In the genomic region with DNA sequence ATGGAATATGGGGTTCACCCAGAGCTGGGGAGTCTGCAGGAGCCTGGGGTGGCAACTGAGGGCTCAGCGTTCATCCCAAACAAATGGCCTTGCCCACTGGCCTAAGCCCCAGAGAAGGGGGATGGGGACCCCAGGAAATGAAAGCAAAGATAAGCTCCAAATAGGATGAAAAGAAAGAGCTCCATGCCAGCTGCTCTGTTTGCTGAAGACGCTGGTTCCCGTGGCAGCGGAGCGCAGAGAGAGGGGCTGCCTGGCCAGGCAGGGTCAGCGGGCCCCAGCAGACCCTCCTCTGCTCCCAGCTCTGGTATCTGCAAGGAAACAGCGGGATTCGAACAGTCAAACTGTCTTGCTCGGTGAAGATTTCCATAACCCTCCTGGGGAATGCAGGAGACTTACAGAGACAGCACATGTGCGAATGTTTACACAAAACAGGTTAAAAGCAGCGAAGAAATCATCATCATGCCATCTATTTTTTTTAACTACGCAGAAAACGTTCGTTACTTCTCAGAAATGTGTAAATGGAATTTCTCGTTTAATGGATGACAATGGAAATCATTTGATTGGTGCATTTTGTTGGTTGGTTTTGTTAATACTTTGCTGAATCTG, we compare ENCODE assay signal across 18 cellular contexts.
DNase-seq lines count a peak whose midpoint lies in the region; ATAC-seq and TF ChIP-seq lines count a peak whose summit lies in the region.
"Had no signal": no experiment of that assay in that cellular context is flagged by ENCODE, and none has a peak within 500 bp of the region (broad histone marks: within the 10 kb centered on the region; RNA-seq: fewer than 3 reads in every experiment).

No MANE protein-coding gene starts in this region.

- H3K4me3 Mint-ChIP-seq in dendritic cell treated with granulocyte-macrophage colony-stimulating factor and Interleukin-4, amounts not matched to agents 40 ng/mL and 50 ng/mL, for 4 days, result no peak overlapping the region
- peak overlapping the region in 6 of 10 donors; percentile 12 to 90 (median 52) for H3K4me3 Mint-ChIP-seq in naive thymus-derived CD4-positive, alpha-beta T cell

- H3K27me3 Mint-ChIP-seq in dendritic cell treated with granulocyte-macrophage colony-stimulating factor and Interleukin-4, amounts not matched to agents 40 ng/mL and 50 ng/mL, for 4 days, result no peaks in the 10 kb centered on the region
- no peaks in the 10 kb centered on the region for H3K27me3 Mint-ChIP-seq in naive thymus-derived CD4-positive, alpha-beta T cell
- H3K27me3 Mint-ChIP-seq: activated T-helper 17 cell treated with anti-CD3 and anti-CD28 coated beads, Interleukin-2, amount 50 U/mL, for 72 hours had no signal

- peak; percentile 24 for DNase-seq in activated effector memory CD4-positive, alpha-beta T cell treated with anti-CD3 and anti-CD28 coated beads, Interleukin-2, amount 50 U/mL, for 16 hours
- no peak for DNase-seq in activated effector memory CD4-positive, alpha-beta T cell treated with Interleukin-2 at 50 U/mL for 16 hours
- DNase-seq in naive thymus-derived CD4-positive, alpha-beta T cell, result no peak
- DNase-seq in right lobe of liver, result no peak
- no peak for DNase-seq in ACHN
- DNase-seq in NCI-H1417 (lab: John Stamatoyannopoulos, UW), result no peak
- DNase-seq: HCEC 1CT, midbrain, NCI-H146, NCI-H226, RPMI8226, SW 1271 had no signal

- TF ChIP-seq CTCF in right lobe of liver (IDR thresholded peaks at IDR 0.05), result no peak

- peaks cover 23% of the 10 kb centered on the region for H3K4me1 Mint-ChIP-seq in dendritic cell treated with granulocyte-macrophage colony-stimulating factor and Interleukin-4, amounts not matched to agents 40 ng/mL and 50 ng/mL, for 4 days (ENCODE audit: low read depth)
- H3K4me1 Mint-ChIP-seq in naive thymus-derived CD4-positive, alpha-beta T cell, result peaks cover 18 to 42% (median 32%) of the 10 kb centered on the region in 7 donors

- no peak for TF ChIP-seq POLR2A in right lobe of liver (IDR thresholded peaks at IDR 0.05)

- H3K27ac ChIP-seq in naive thymus-derived CD4-positive, alpha-beta T cell (ENCODE audit: low read depth, low read length), result peak overlapping the region; percentile 63
- H3K27ac ChIP-seq in temporal lobe (ENCODE audit: low read depth, low read length) (peak overlapping the region; percentile 79), right lobe of liver (peak overlapping the region in 1 of 3 donors; percentile 12)
- H3K27ac ChIP-seq: parathyroid adenoma, vagina had no signal

- H3K9me3 Mint-ChIP-seq in dendritic cell treated with granulocyte-macrophage colony-stimulating factor and Interleukin-4, amounts not matched to agents 40 ng/mL and 50 ng/mL, for 4 days, result no peaks in the 10 kb centered on the region
- no peaks in the 10 kb centered on the region for H3K9me3 Mint-ChIP-seq in naive thymus-derived CD4-positive, alpha-beta T cell
- H3K9me3 Mint-ChIP-seq: activated T-helper 17 cell treated with anti-CD3 and anti-CD28 coated beads, Interleukin-2, amount 50 U/mL, for 72 hours had no signal

- H3K9me3 ChIP-seq in naive thymus-derived CD4-positive, alpha-beta T cell (ENCODE audit: control insufficient read depth in 2 of 3, low read length in 3 of 3), result no peaks in the 10 kb centered on the region
- H3K9me3 ChIP-seq in right lobe of liver, result no peaks in the 10 kb centered on the region
- H3K9me3 ChIP-seq: heart left ventricle, vagina had no signal

- no peaks in the 10 kb centered on the region for H3K36me3 Mint-ChIP-seq in dendritic cell treated with granulocyte-macrophage colony-stimulating factor and Interleukin-4, amounts not matched to agents 40 ng/mL and 50 ng/mL, for 4 days (ENCODE audit: low read depth)
- H3K36me3 Mint-ChIP-seq in naive thymus-derived CD4-positive, alpha-beta T cell, result peaks cover 0 to 11% (median 6%) of the 10 kb centered on the region in 5 donors

- peak overlapping the region; percentile 36 for H3K4me3 ChIP-seq in naive thymus-derived CD4-positive, alpha-beta T cell (ENCODE audit: low read length)
- H3K4me3 ChIP-seq in right lobe of liver, result no peak overlapping the region
- H3K4me3 ChIP-seq: heart left ventricle, vagina had no signal

- intact Hi-C loops in dendritic cell treated with granulocyte-macrophage colony-stimulating factor and Interleukin-4, amounts not matched to agents 40 ng/mL and 50 ng/mL, for 4 days (cut with micrococcal nuclease), result no loop called here
- intact Hi-C loops in naive thymus-derived CD4-positive, alpha-beta T cell (cut with micrococcal nuclease), result loop anchor here (1.0 to 10.0 kb wide), 6 partner anchors 10 to 93 kb away; no protein-coding TSS in a partner anchor
- intact Hi-C loops in right lobe of liver (cut with DNase I), result no loop called here

- 83% methylated on average over 12 of the region's 15 CpGs for WGBS in right lobe of liver (ENCODE audit: insufficient coverage, low coverage, low lambda C conversion rate, missing lambda C conversion rate)

- H3K4me1 ChIP-seq in naive thymus-derived CD4-positive, alpha-beta T cell (ENCODE audit: control insufficient read depth in 2 of 2, insufficient read depth in 2 of 2, low read length in 2 of 2), result peaks cover 19 to 26% of the 10 kb centered on the region in 2 donors
- H3K4me1 ChIP-seq in right lobe of liver, result no peaks in the 10 kb centered on the region
- H3K4me1 ChIP-seq: parathyroid adenoma, vagina had no signal

- H3K27ac Mint-ChIP-seq in dendritic cell treated with granulocyte-macrophage colony-stimulating factor and Interleukin-4, amounts not matched to agents 40 ng/mL and 50 ng/mL, for 4 days, result peak overlapping the region; percentile 78
- peak overlapping the region; percentile 95 to 99 (median 98) for H3K27ac Mint-ChIP-seq in naive thymus-derived CD4-positive, alpha-beta T cell

- CTCF ChIA-PET in naive thymus-derived CD4-positive, alpha-beta T cell (lab: Charles Lee), result interaction anchor here (0.7 to 1.3 kb wide), 2 partner anchors 39 to 286 kb away, joined by 3 to 4 read pairs; no protein-coding TSS in a partner anchor

- H3K36me3 ChIP-seq in naive thymus-derived CD4-positive, alpha-beta T cell (ENCODE audit: control insufficient read depth in 2 of 3, insufficient read depth in 3 of 3, low read length in 3 of 3), result no peaks in the 10 kb centered on the region
- no peaks in the 10 kb centered on the region for H3K36me3 ChIP-seq in right lobe of liver
- H3K36me3 ChIP-seq: heart left ventricle, vagina had no signal

- in situ Hi-C loops in ACHN (cut with HindIII; ENCODE audit: low pct_ligation_motif_present, low pct_unique_long_range_greater_than_20kb, low sequenced_read_pairs), result no loop called here

- H3K27me3 ChIP-seq in naive thymus-derived CD4-positive, alpha-beta T cell (ENCODE audit: control insufficient read depth in 2 of 2, insufficient read depth in 2 of 2, low read length in 2 of 2), result no peaks in the 10 kb centered on the region
- no peaks in the 10 kb centered on the region for H3K27me3 ChIP-seq in right lobe of liver
- H3K27me3 ChIP-seq: heart left ventricle, vagina had no signal

- ATAC-seq in naive thymus-derived CD4-positive, alpha-beta T cell, result no peak
- no peak for ATAC-seq in right lobe of liver

- POLR2A ChIA-PET in naive thymus-derived CD4-positive, alpha-beta T cell (lab: Charles Lee), result interaction anchor here (1.0 to 4.3 kb wide), 6 partner anchors 11 to 63 kb away, joined by 3 to 37 read pairs (median 7); no protein-coding TSS in a partner anchor

Comparison
In these comparisons a context has a peak if more than half of its experiments do, and no peak if none do; other contexts are left out.
1. intact Hi-C loops: an anchor here in naive thymus-derived CD4-positive, alpha-beta T cell (1.0 to 10.0 kb wide); none called in dendritic cell treated with granulocyte-macrophage colony-stimulating factor and Interleukin-4, amounts not matched to agents 40 ng/mL and 50 ng/mL, for 4 days and right lobe of liver.